In genomic region chr3:131903988-131904415, GRCh38 we compare ENCODE assay signal across 13 cellular contexts.
DNase-seq lines count a peak whose midpoint lies in the region; ATAC-seq and TF ChIP-seq lines count a peak whose summit lies in the region.
"Had no signal": no experiment of that assay in that cellular context is flagged by ENCODE, and none has a peak within 500 bp of the region (broad histone marks: within the 10 kb centered on the region; RNA-seq: fewer than 3 reads in every experiment).

No MANE protein-coding gene starts in this region.

- no peak overlapping the region for H3K4me3 Mint-ChIP-seq in type B pancreatic cell

- peak overlapping the region; percentile 78 for H3K27ac ChIP-seq in fibroblast of lung (ENCODE audit: insufficient read depth, low read length)
- H3K27ac ChIP-seq: Peyer's patch had no signal

- H3K4me1 Mint-ChIP-seq in type B pancreatic cell (ENCODE audit: unreplicated experiment), result no peaks in the 10 kb centered on the region

- H3K9ac ChIP-seq in fibroblast of lung (ENCODE audit: insufficient read depth, low read length), result no peak overlapping the region

- no peak overlapping the region for H2AFZ ChIP-seq in fibroblast of lung (ENCODE audit: low read length)

- no peak for TF ChIP-seq CTCF in fibroblast of lung (conservative IDR thresholded peaks at IDR 0.05 in 1 of 2, IDR thresholded peaks at IDR 0.05 in 1 of 2; ENCODE audit: low read depth in 1 of 2, low read length in 2 of 2)
- TF ChIP-seq CTCF in retinal pigment epithelial cell (conservative IDR thresholded peaks at IDR 0.05; ENCODE audit: low read depth, low read length), result no peak
- TF ChIP-seq CTCF in type B pancreatic cell (conservative IDR thresholded peaks at IDR 0.05), result no peak

- H3K36me3 Mint-ChIP-seq in type B pancreatic cell, result no peaks in the 10 kb centered on the region

- no peak overlapping the region for H3K27ac Mint-ChIP-seq in type B pancreatic cell

- H3K4me3 ChIP-seq in fibroblast of lung (replicated peaks in 1 of 4; ENCODE audit: control extremely low read depth in 1 of 4, insufficient read depth in 1 of 4, low read depth in 3 of 4, low read length in 4 of 4) (no peak overlapping the region), retinal pigment epithelial cell (ENCODE audit: low read length) (no peak overlapping the region)
- H3K4me3 ChIP-seq: Peyer's patch had no signal

- peaks cover 18% of the 10 kb centered on the region for H3K27me3 Mint-ChIP-seq in type B pancreatic cell

- H3K9me3 ChIP-seq in fibroblast of lung (ENCODE audit: control insufficient read depth, insufficient read depth, low read depth, low read length), result no peaks in the 10 kb centered on the region
- H3K9me3 ChIP-seq: Peyer's patch had no signal

- peaks cover 5% of the 10 kb centered on the region for H3K4me1 ChIP-seq in fibroblast of lung (ENCODE audit: control insufficient read depth, extremely low read depth, insufficient read depth, low read length)
- H3K4me1 ChIP-seq: Peyer's patch had no signal

- no peak for ATAC-seq in HG02571 (IDR thresholded peaks at IDR 0.05; ENCODE audit: unreplicated experiment)
- ATAC-seq: activated CD4-positive, CD25-positive, alpha-beta regulatory T cell treated with anti-CD3 and anti-CD28 coated beads, Interleukin-2, amount 50 U/mL, for 24 hours had no signal

- H3K9me3 Mint-ChIP-seq in type B pancreatic cell, result no peaks in the 10 kb centered on the region

- H4K20me1 ChIP-seq in fibroblast of lung (ENCODE audit: control insufficient read depth, extremely low read depth, insufficient read depth, low read length), result no peaks in the 10 kb centered on the region

- H3K27me3 ChIP-seq in fibroblast of lung (ENCODE audit: control insufficient read depth, insufficient read depth, low read length), result no peaks in the 10 kb centered on the region
- H3K27me3 ChIP-seq: Peyer's patch had no signal

- peak overlapping the region; percentile 15 for H3K4me2 ChIP-seq in fibroblast of lung (ENCODE audit: extremely low read depth, insufficient read depth, low read length)

- no peaks in the 10 kb centered on the region for H3K79me2 ChIP-seq in fibroblast of lung (ENCODE audit: control insufficient read depth, insufficient read depth, low read length)

- no peaks in the 10 kb centered on the region for H3K36me3 ChIP-seq in fibroblast of lung (ENCODE audit: control insufficient read depth, insufficient read depth, low read length)
- H3K36me3 ChIP-seq: Peyer's patch had no signal

- DNase-seq in EL, result peak; percentile 89
- DNase-seq in RKO (ENCODE audit: low spot score), result peak; percentile 72
- DNase-seq in fibroblast of lung (ENCODE audit: low read depth in 2 of 2), result peak; percentile 98 to 99
- peak; percentile 54 for DNase-seq in retinal pigment epithelial cell (ENCODE audit: low read depth)
- DNase-seq in type B pancreatic cell (ENCODE audit: extremely low spot score, unreplicated experiment), result no peak
- DNase-seq in SKM-1 (lab: John Stamatoyannopoulos, UW; ENCODE audit: unreplicated experiment), result no peak
- DNase-seq in stimulated activated CD4-positive, alpha-beta T cell treated with anti-CD3 and anti-CD28 coated beads, Interleukin-12 subunit alpha, Interleukin-12 subunit beta, amount 100 ng/mL, for 4 hours, result no peak
- DNase-seq: activated naive CD4-positive, alpha-beta T cell treated with Interleukin-2 at 50 U/mL for 16 hours; NCI-H2029; Peyer's patch; stimulated activated CD4-positive, alpha-beta T cell treated with anti-CD3 and anti-CD28 coated beads, Interleukin-4, amount 100 ng/mL, for 24 hours had no signal

Comparison
In these comparisons a context has a peak if more than half of its experiments do, and no peak if none do; other contexts are left out.
1. DNase-seq: peak in EL (single experiment), RKO (single experiment), fibroblast of lung (2 of 2) and retinal pigment epithelial cell (single experiment); none in type B pancreatic cell (single experiment), SKM-1 (single experiment) and stimulated activated CD4-positive, alpha-beta T cell treated with anti-CD3 and anti-CD28 coated beads, Interleukin-12 subunit alpha, Interleukin-12 subunit beta, amount 100 ng/mL, for 4 hours (single experiment).